Comparison of ENCODE assay signal across 22 cellular contexts in genomic region chr9:20001058-20001457, GRCh38.
"Had no signal": no experiment of that assay in that cellular context is flagged by ENCODE, and none has a peak within 500 bp of the region (broad histone marks: within the 10 kb centered on the region; RNA-seq: fewer than 3 reads in every experiment).

No MANE protein-coding gene starts in this region.

- FAIRE-seq: islet of Langerhans, pancreas had no signal

- H3K27me3 Mint-ChIP-seq: naive thymus-derived CD8-positive, alpha-beta T cell; progenitor cell of endocrine pancreas; stimulated activated naive B cell treated with anti-CD40 and anti-IgM and Interleukin-4, amounts not matched to agents 10 μg/mL and 1 μg/mL and 100 μg/mL, for 72 hours; stimulated activated naive CD8-positive, alpha-beta T cell treated with anti-CD3 and anti-CD28 coated beads, Interleukin-15, amount 100 ng/mL, for 72 hours had no signal

- H3K27ac Mint-ChIP-seq: naive thymus-derived CD8-positive, alpha-beta T cell; progenitor cell of endocrine pancreas; stimulated activated naive B cell treated with anti-CD40 and anti-IgM and Interleukin-4, amounts not matched to agents 10 μg/mL and 1 μg/mL and 100 μg/mL, for 72 hours; stimulated activated naive CD8-positive, alpha-beta T cell treated with anti-CD3 and anti-CD28 coated beads, Interleukin-15, amount 100 ng/mL, for 72 hours had no signal

- H3K27ac ChIP-seq: foreskin keratinocyte, pancreas, spleen, testis, tibial nerve, upper lobe of right lung, vagina had no signal

- H3K4me3 ChIP-seq: mucosa of descending colon, pancreas, spleen, testis, tibial nerve, upper lobe of right lung, vagina had no signal

- DNase-seq: effector memory CD4-positive, alpha-beta T cell; erythroblast; foreskin keratinocyte; kidney glomerular epithelial cell; mucosa of descending colon; naive thymus-derived CD8-positive, alpha-beta T cell; occipital lobe; pancreas; right cardiac atrium; spleen; stimulated activated CD4-positive, alpha-beta T cell treated with anti-CD3 and anti-CD28 coated beads, Interleukin-15, amount 100 ng/mL, for 24 hours; stimulated activated CD4-positive, alpha-beta T cell treated with anti-CD3 and anti-CD28 coated beads, Interleukin-1b, Interleukin-23, amount 100 ng/mL, for 48 hours; stimulated activated CD4-positive, alpha-beta T cell treated with anti-CD3 and anti-CD28 coated beads, Interleukin-4, amount 100 ng/mL, for 24 hours; stimulated activated naive B cell treated with anti-CD40 and anti-IgM and Interleukin-4, amounts not matched to agents 10 μg/mL and 1 μg/mL and 100 μg/mL, for 72 hours; stimulated activated naive CD8-positive, alpha-beta T cell treated with anti-CD3 and anti-CD28 coated beads, Interleukin-15, amount 100 ng/mL, for 72 hours; testis; upper lobe of right lung had no signal

- H3K4me1 ChIP-seq: pancreas, spleen, testis, tibial nerve, upper lobe of right lung, vagina had no signal

- H3K27me3 ChIP-seq: foreskin keratinocyte, pancreas, spleen, testis, tibial nerve, upper lobe of right lung, vagina had no signal

- H3K4me3 Mint-ChIP-seq: naive thymus-derived CD8-positive, alpha-beta T cell; neural crest cell; stimulated activated naive B cell treated with anti-CD40 and anti-IgM and Interleukin-4, amounts not matched to agents 10 μg/mL and 1 μg/mL and 100 μg/mL, for 72 hours; stimulated activated naive CD8-positive, alpha-beta T cell treated with anti-CD3 and anti-CD28 coated beads, Interleukin-15, amount 100 ng/mL, for 72 hours had no signal

- H3K36me3 ChIP-seq: pancreas, spleen, tibial nerve, upper lobe of right lung, vagina had no signal

- H3K9me3 ChIP-seq: mucosa of descending colon, pancreas, testis, tibial nerve, upper lobe of right lung, vagina had no signal
